19 cellular contexts compared by ENCODE assay signal in genomic region chr11:21654091-21654490, GRCh38.
DNase-seq lines count a peak whose midpoint lies in the region; ATAC-seq, FAIRE-seq and TF ChIP-seq lines count a peak whose summit lies in the region.
"Had no signal": no experiment of that assay in that cellular context is flagged by ENCODE, and none has a peak within 500 bp of the region (broad histone marks: within the 10 kb centered on the region; RNA-seq: fewer than 3 reads in every experiment).

No MANE protein-coding gene starts in this region.

- TF ChIP-seq POLR2A in A549 (IDR thresholded peaks at IDR 0.05; ENCODE audit: low read length), result no peak

- H3K4me1 ChIP-seq in A549 (peaks cover 8% of the 10 kb centered on the region; the same call in 2 of the 3 replicates), Karpas-422 (ENCODE audit: low read length) (peaks cover 83% of the 10 kb centered on the region), small intestine (ENCODE audit: control insufficient read depth in 2 of 2, insufficient read depth in 1 of 2, low read depth in 1 of 2, low read length in 1 of 2) (no peaks in the 10 kb centered on the region)
- H3K4me1 ChIP-seq: uterus had no signal

- TF ChIP-seq EP300 in A549 (IDR thresholded peaks at IDR 0.05), result no peak

- CTCF ChIA-PET in A549 (lab: Yijun Ruan, JAX), result no interaction called here

- no peak for DNase-seq in A549 (ENCODE audit: low read depth in 1 of 2, low spot score in 1 of 2)
- DNase-seq in Karpas-422, result peak; percentile 79
- DNase-seq in NCI-H2029 (lab: John Stamatoyannopoulos, UW), result peak; percentile 13
- peak; percentile 95 for DNase-seq in NCI-H748 (lab: John Stamatoyannopoulos, UW; ENCODE audit: unreplicated experiment)
- DNase-seq in urothelium cell line (ENCODE audit: low spot score), result no peak
- no peak for DNase-seq in islet precursor cell
- DNase-seq in small intestine, result no peak
- no peak for DNase-seq in pons (ENCODE audit: low spot score)
- DNase-seq: activated CD4-positive, alpha-beta T cell treated with anti-CD3 and anti-CD28 coated beads, Interleukin-2, amount 10 ng/mL, durations not matched to agents 7 days and 5 days; activated CD8-positive, alpha-beta memory T cell treated with anti-CD3 and anti-CD28 coated beads, Interleukin-2, amount 50 U/mL, for 4 hours; DMS53; glutamatergic neuron; HFFc6; SIG-M5; uterus had no signal

- POLR2A ChIA-PET in A549 (lab: Yijun Ruan, JAX), result no interaction called here

- TF ChIP-seq RAD21 in A549 (conservative IDR thresholded peaks at IDR 0.05 in 1 of 2, IDR thresholded peaks at IDR 0.05 in 1 of 2), result no peak

- no peak for TF ChIP-seq CTCF in A549 (IDR thresholded peaks at IDR 0.05)

- no peak overlapping the region for H3K4me3 ChIP-seq in A549
- peak overlapping the region; percentile 49 for H3K4me3 ChIP-seq in Karpas-422 (ENCODE audit: low read length)
- no peak overlapping the region for H3K4me3 ChIP-seq in small intestine (ENCODE audit: low read depth in 1 of 2, low read length in 2 of 2)
- H3K4me3 ChIP-seq: coronary artery, uterus had no signal

- no peaks in the 10 kb centered on the region for H3K9me3 ChIP-seq in A549
- no peaks in the 10 kb centered on the region for H3K9me3 ChIP-seq in Karpas-422 (ENCODE audit: low read length)
- no peaks in the 10 kb centered on the region for H3K9me3 ChIP-seq in small intestine (ENCODE audit: control insufficient read depth, low read depth)
- H3K9me3 ChIP-seq: uterus had no signal

- ATAC-seq in A549, result no peak
- ATAC-seq: sciatic nerve had no signal

- H3K9ac ChIP-seq in Karpas-422 (ENCODE audit: low read length), result peak overlapping the region; percentile 33

- H3K27ac ChIP-seq in A549 (no peak overlapping the region), Karpas-422 (ENCODE audit: low read length) (peak overlapping the region; percentile 89), small intestine (ENCODE audit: low read depth in 1 of 2, low read length in 1 of 2) (no peak overlapping the region)
- H3K27ac ChIP-seq: coronary artery, uterus had no signal

- H3K27me3 ChIP-seq in Karpas-422 (ENCODE audit: low read length) (no peaks in the 10 kb centered on the region), small intestine (ENCODE audit: control insufficient read depth in 2 of 2, insufficient read depth in 2 of 2, low read length in 2 of 2) (no peaks in the 10 kb centered on the region)
- H3K27me3 ChIP-seq: uterus had no signal

- H3K79me2 ChIP-seq in Karpas-422 (ENCODE audit: low read length), result no peaks in the 10 kb centered on the region

- H2AFZ ChIP-seq in Karpas-422 (ENCODE audit: low read length), result peak overlapping the region; percentile 32

- H3K4me2 ChIP-seq in A549 (peak overlapping the region; percentile 50), Karpas-422 (ENCODE audit: low read depth, low read length, poor library complexity, severe bottlenecking) (peak overlapping the region; percentile 58)

- no peak for FAIRE-seq in A549 (lab: Jason Lieb, UNC)
- FAIRE-seq in urothelium cell line (lab: Jason Lieb, UNC), result no peak
- no peak for FAIRE-seq in small intestine (lab: Jason Lieb, UNC)
- FAIRE-seq: endometrium, GM12891 had no signal

- WGBS in A549 (ENCODE audit: missing lambda C conversion rate), result 8% methylated on average over 3 of the region's 3 CpGs
- WGBS in small intestine, 3 donors, result 23 to 42% (median 35%) methylated on average over 3 of the region's 3 CpGs

- H3K36me3 ChIP-seq in Karpas-422 (ENCODE audit: insufficient read depth, low read length) (peaks cover 7% of the 10 kb centered on the region), small intestine (ENCODE audit: control insufficient read depth in 2 of 2, insufficient read depth in 2 of 2, low read length in 2 of 2) (no peaks in the 10 kb centered on the region)
- H3K36me3 ChIP-seq: uterus had no signal

- no peaks in the 10 kb centered on the region for H3K9me2 ChIP-seq in Karpas-422 (replicated peaks; ENCODE audit: insufficient read depth, low read length)

- no peaks in the 10 kb centered on the region for H4K20me1 ChIP-seq in Karpas-422 (ENCODE audit: insufficient read depth, low read depth, low read length)

TF ChIP-seq in A549, 52 proteins besides CTCF, POLR2A, EP300 and RAD21:
- TF ChIP-seq FOXS1 (CRISPR knock-in tag; IDR thresholded peaks at IDR 0.05) (no peak), MYC (IDR thresholded peaks at IDR 0.05; ENCODE audit: borderline replicate concordance, low read length) (no peak), CHD2 (IDR thresholded peaks at IDR 0.05; ENCODE audit: low read length, partially characterized antibody) (no peak), MAFK (IDR thresholded peaks at IDR 0.05; ENCODE audit: partially characterized antibody) (peak; percentile 3), HOXB13 (CRISPR knock-in tag; IDR thresholded peaks at IDR 0.05; ENCODE audit: low read depth) (no peak)

Comparison
In these comparisons a context has a peak if more than half of its experiments do, and no peak if none do; other contexts are left out.
1. DNase-seq: peak in Karpas-422 (single experiment), NCI-H2029 (single experiment) and NCI-H748 (single experiment); none in A549 (0 of 2), urothelium cell line (single experiment), islet precursor cell (single experiment), small intestine (single experiment) and pons (single experiment).